In genomic region chr2:164496421-164496820, GRCh38 we compare ENCODE assay signal across 27 cellular contexts.
"Had no signal": no experiment of that assay in that cellular context is flagged by ENCODE, and none has a peak within 500 bp of the region (broad histone marks: within the 10 kb centered on the region; RNA-seq: fewer than 3 reads in every experiment).

No MANE protein-coding gene starts in this region.

- H3K9me3 ChIP-seq: ascending aorta had no signal

- H3K4me3 ChIP-seq: ascending aorta, cardiac muscle cell had no signal

- H3K27ac ChIP-seq: ascending aorta, cardiac muscle cell, VCaP had no signal

- FAIRE-seq: bronchial epithelial cell had no signal

- H3K4me1 ChIP-seq: ascending aorta had no signal

- H3K27me3 ChIP-seq: ascending aorta, cardiac muscle cell had no signal

- ATAC-seq: activated CD4-positive, alpha-beta T cell treated with anti-CD3 and anti-CD28 coated beads for 36 hours; activated CD8-positive, alpha-beta memory T cell treated with anti-CD3 and anti-CD28 coated beads, Interleukin-2, amount 10 ng/mL, durations not matched to agents 7 days and 5 days; activated CD8-positive, alpha-beta T cell treated with anti-CD3 and anti-CD28 coated beads, Interleukin-2, amount 10 ng/mL, durations not matched to agents 7 days and 5 days; activated naive CD8-positive, alpha-beta T cell treated with anti-CD3 and anti-CD28 coated beads, Interleukin-2, amount 50 U/mL, for 24 hours had no signal

- H3K36me3 ChIP-seq: ascending aorta, cardiac muscle cell had no signal

- DNase-seq: activated B cell treated with CpG ODN at 0.5 μM for 24 hours; activated CD4-positive, alpha-beta memory T cell treated with anti-CD3 and anti-CD28 coated beads, Interleukin-2, amount 10 ng/mL, durations not matched to agents 7 days and 5 days; activated CD4-positive, alpha-beta T cell treated with anti-CD3 and anti-CD28 coated beads for 1 hour; activated CD4-positive, alpha-beta T cell treated with anti-CD3 and anti-CD28 coated beads for 36 hours; activated CD4-positive, alpha-beta T cell treated with anti-CD3 and anti-CD28 coated beads for 48 hours; activated CD4-positive, alpha-beta T cell treated with anti-CD3 and anti-CD28 coated beads, Interleukin-2, amount 10 ng/mL, durations not matched to agents 7 days and 5 days; activated CD4-positive, alpha-beta T cell treated with anti-CD3 and anti-CD28 coated beads, Interleukin-2, amount 50 U/mL, for 48 hours; activated CD8-positive, alpha-beta memory T cell treated with anti-CD3 and anti-CD28 coated beads for 24 hours; activated CD8-positive, alpha-beta memory T cell treated with anti-CD3 and anti-CD28 coated beads, Interleukin-2, amount 10 ng/mL, durations not matched to agents 7 days and 5 days; activated CD8-positive, alpha-beta memory T cell treated with anti-CD3 and anti-CD28 coated beads, Interleukin-2, amount 50 U/mL, for 48 hours; activated CD8-positive, alpha-beta T cell treated with anti-CD3 and anti-CD28 coated beads, Interleukin-2, amount 10 ng/mL, durations not matched to agents 7 days and 5 days; activated effector memory CD4-positive, alpha-beta T cell treated with Interleukin-2 at 50 U/mL for 16 hours; activated gamma-delta T cell; activated naive CD4-positive, alpha-beta T cell treated with anti-CD3 and anti-CD28 coated beads, Interleukin-2, amount 10 ng/mL, durations not matched to agents 7 days and 5 days; activated naive CD4-positive, alpha-beta T cell treated with Interleukin-2 at 50 U/mL for 16 hours; activated naive CD8-positive, alpha-beta T cell treated with anti-CD3 and anti-CD28 coated beads, Interleukin-2, amount 10 ng/mL, durations not matched to agents 7 days and 5 days; activated naive CD8-positive, alpha-beta T cell treated with anti-CD3 and anti-CD28 coated beads, Interleukin-2, amount 50 U/mL, for 24 hours; activated T-cell treated with anti-CD3 and anti-CD28 coated beads, Interleukin-2, amount 50 U/mL, for 24 hours; activated T-cell treated with anti-CD3 and anti-CD28 coated beads, Interleukin-2, amount 50 U/mL, for 48 hours; central memory CD4-positive, alpha-beta T cell; T-helper 1 cell; T-helper 2 cell; T-helper 9 cell had no signal
